ENCODE assay signal across 6 cellular contexts in the genomic region with DNA sequence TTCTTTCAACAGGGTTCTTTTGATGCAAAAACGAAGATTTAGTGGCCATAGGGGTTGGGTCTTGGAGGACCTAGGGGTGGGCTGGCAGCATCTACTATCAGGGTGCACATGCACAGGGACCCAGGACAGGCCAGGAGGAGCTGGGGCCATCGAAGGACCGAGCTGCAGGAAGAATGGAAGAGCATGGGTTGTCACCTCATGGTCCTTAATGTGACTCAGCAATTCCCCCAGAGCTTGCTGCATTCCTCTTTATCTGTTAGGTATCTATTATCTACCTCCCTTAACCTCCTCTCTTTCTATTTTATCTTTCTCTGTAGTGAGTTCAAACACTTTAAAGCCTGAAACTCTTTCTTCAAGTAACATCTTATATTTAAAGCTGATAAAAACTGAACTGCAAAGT.
"Had no signal": no experiment of that assay in that cellular context is flagged by ENCODE, and none has a peak within 500 bp of the region (broad histone marks: within the 10 kb centered on the region; RNA-seq: fewer than 3 reads in every experiment).

No MANE protein-coding gene starts in this region.

- H3K9me3 ChIP-seq: HAP-1 had no signal

- H3K4me3 ChIP-seq: HAP-1 had no signal

- H3K36me3 ChIP-seq: HAP-1 had no signal

- ATAC-seq: HCT116 had no signal

- DNase-seq: GOT3, H7, HFFc6, KG1 had no signal

- H3K4me1 ChIP-seq: HAP-1 had no signal
